In the genomic region with DNA sequence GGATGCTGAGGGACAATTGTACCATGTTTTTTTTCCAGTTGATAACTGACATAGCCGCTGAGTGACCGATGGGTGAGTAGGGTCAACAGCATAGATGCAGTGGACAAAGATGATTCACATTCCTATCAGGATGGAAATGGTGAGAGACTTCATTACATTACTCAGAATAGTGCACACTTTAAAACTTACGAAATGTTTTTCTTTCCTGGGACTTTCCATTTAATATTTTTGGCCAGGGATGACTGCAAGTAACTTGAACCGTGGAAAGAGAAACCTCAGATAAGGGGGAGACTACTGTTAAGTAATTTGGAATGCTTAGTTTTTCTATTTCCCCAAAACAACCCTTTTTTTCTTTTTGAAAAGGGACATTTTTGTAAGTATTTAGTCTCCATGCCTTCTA, we compare ENCODE assay signal across 19 cellular contexts. TPM values are rescaled to one million over a fixed set of nuclear protein-coding genes. Genes with fewer than 3 reads are reported as not detected.
DNase-seq lines count a peak whose midpoint lies in the region; ATAC-seq, FAIRE-seq and TF ChIP-seq lines count a peak whose summit lies in the region.
"Had no signal": no experiment of that assay in that cellular context is flagged by ENCODE, and none has a peak within 500 bp of the region (broad histone marks: within the 10 kb centered on the region; RNA-seq: fewer than 3 reads in every experiment).

No MANE protein-coding gene starts in this region.

- no peak for TF ChIP-seq CTCF in suprapubic skin (IDR thresholded peaks at IDR 0.05)

- WGBS in GM23248 (ENCODE audit: low coverage in 1 of 2, low lambda C conversion rate in 2 of 2, missing lambda C conversion rate in 2 of 2), 2 experiments, result 33 to 39% methylated on average over 4 of the region's 4 CpGs
- WGBS in suprapubic skin, result 49% methylated on average over 4 of the region's 4 CpGs

- H3K4me1 ChIP-seq in GM23248 (ENCODE audit: insufficient read depth) (peaks cover 28% of the 10 kb centered on the region), suprapubic skin (peaks cover 24% of the 10 kb centered on the region)

- H3K27me3 ChIP-seq in GM23248 (replicated peaks; ENCODE audit: insufficient read depth) (no peaks in the 10 kb centered on the region), suprapubic skin (no peaks in the 10 kb centered on the region)
- H3K27me3 ChIP-seq: Peyer's patch, vagina had no signal

- ATAC-seq in GM21526 (IDR thresholded peaks at IDR 0.05; ENCODE audit: low FRiP score, unreplicated experiment), result no peak
- ATAC-seq in GM21529 (IDR thresholded peaks at IDR 0.05; ENCODE audit: unreplicated experiment), result no peak
- ATAC-seq: GM12878 had no signal

- TF ChIP-seq POLR2A in suprapubic skin (IDR thresholded peaks at IDR 0.05) (no peak), GM12891 (IDR thresholded peaks at IDR 0.05; ENCODE audit: low read depth, low read length) (no peak)

- H4K20me1 ChIP-seq in GM23248 (ENCODE audit: insufficient read depth), result no peaks in the 10 kb centered on the region

- FAIRE-seq in GM12891 (lab: Jason Lieb, UNC), result no peak
- FAIRE-seq: GM12878 had no signal

- no peak overlapping the region for H2AFZ ChIP-seq in GM23248

- TF ChIP-seq EP300 in suprapubic skin (IDR thresholded peaks at IDR 0.05), result no peak

- no peaks in the 10 kb centered on the region for H3K9me2 ChIP-seq in GM23248 (ENCODE audit: insufficient read depth)

- H3K9me3 ChIP-seq in GM23248 (ENCODE audit: low read depth), result no peaks in the 10 kb centered on the region
- H3K9me3 ChIP-seq in suprapubic skin, result no peaks in the 10 kb centered on the region
- H3K9me3 ChIP-seq: vagina had no signal

- H3K36me3 ChIP-seq in GM23248 (ENCODE audit: low read depth) (no peaks in the 10 kb centered on the region), suprapubic skin (no peaks in the 10 kb centered on the region)
- H3K36me3 ChIP-seq: Peyer's patch, vagina, WERI-Rb-1 had no signal

- peak; percentile 79 for DNase-seq in GM23248
- peak; percentile 74 for DNase-seq in amniotic stem cell (lab: John Stamatoyannopoulos, UW)
- peak; percentile 24 for DNase-seq in fibroblast of the conjunctiva (ENCODE audit: low read depth)
- no peak for DNase-seq in suprapubic skin (ENCODE audit: low spot score in 2 of 2)
- no peak for DNase-seq in GM12891 (ENCODE audit: insufficient read length, low spot score)
- DNase-seq: CD4-positive, alpha-beta T cell; effector CD8-positive, alpha-beta T cell; NCI-H2029; NCI-H526; occipital lobe; Peyer's patch; stimulated activated naive CD4-positive, alpha-beta T cell treated with Interleukin-2 at 50 U/mL for 16 hours; WERI-Rb-1 had no signal

- in situ Hi-C loops in GM23248 (cut with MboI), result no loop called here

- no peak overlapping the region for H3K9ac ChIP-seq in GM23248

- H3K27ac ChIP-seq in GM23248 (no peak overlapping the region), suprapubic skin (peak overlapping the region; percentile 37)
- H3K27ac ChIP-seq: Peyer's patch, vagina, WERI-Rb-1 had no signal

- H3K4me2 ChIP-seq in GM23248 (ENCODE audit: unreplicated experiment), result peak overlapping the region; percentile 33

- H3F3A ChIP-seq in GM23248 (ENCODE audit: insufficient read depth), result peaks cover 29% of the 10 kb centered on the region

- peaks cover 8% of the 10 kb centered on the region; the same call in 1 of the 2 replicates for H3K79me2 ChIP-seq in GM23248 (ENCODE audit: insufficient read depth)

- H3K4me3 ChIP-seq in GM23248 (no peak overlapping the region), suprapubic skin (no peak overlapping the region)
- H3K4me3 ChIP-seq: GM12878, Peyer's patch, vagina had no signal

TF ChIP-seq in GM12891, 5 proteins besides CTCF, POLR2A, EP300 and RAD21:
- TF ChIP-seq TAF1 (IDR thresholded peaks at IDR 0.05; ENCODE audit: low read depth, low read length), result no peak
- no peak for TF ChIP-seq POU2F2 (IDR thresholded peaks at IDR 0.05; ENCODE audit: low read depth, low read length)
- TF ChIP-seq POLR2AphosphoS5 (IDR thresholded peaks at IDR 0.05; ENCODE audit: low read depth, low read length), result no peak
- no peak for TF ChIP-seq PAX5 (IDR thresholded peaks at IDR 0.05; ENCODE audit: insufficient read depth, low read length, severe bottlenecking)
- no peak for TF ChIP-seq SPI1 (IDR thresholded peaks at IDR 0.05; ENCODE audit: low read depth, low read length)

RNA-seq across cellular contexts. Expression of a gene that starts 3.0 kb away (rescaled TPM):
- 13.9 and 14.1 TPM in 2 replicates for total RNA-seq in GM23248 (2014; rRNA removed; shearing (Covaris generic))
- 12.7 and 14.9 TPM in 2 replicates for polyA plus RNA-seq in GM23248 (2016; fragmentation: Nextera tagmentation; extraction: Ambion mirVana)
- total RNA-seq in suprapubic skin, result 10 to 100 TPM in 3 of 4 donors, 1 to 10 TPM in 1; 9.8 to 24.5 (median 20.8) TPM
- polyA plus RNA-seq in GM12891 (2012; ENCODE audit: low read depth, missing spikeins), result 0.08 TPM
- total RNA-seq: Daoy, GM12878, mesothelial cell of epicardium had no signal
- polyA plus RNA-seq: GM12878 had no signal

Comparison
In these comparisons a context has a peak if more than half of its experiments do, and no peak if none do; other contexts are left out.
1. DNase-seq: peak in GM23248 (single experiment), amniotic stem cell (single experiment) and fibroblast of the conjunctiva (single experiment); none in suprapubic skin (0 of 2) and GM12891 (single experiment).